Comparison of ENCODE assay signal across 1 cellular context in the genomic region with DNA sequence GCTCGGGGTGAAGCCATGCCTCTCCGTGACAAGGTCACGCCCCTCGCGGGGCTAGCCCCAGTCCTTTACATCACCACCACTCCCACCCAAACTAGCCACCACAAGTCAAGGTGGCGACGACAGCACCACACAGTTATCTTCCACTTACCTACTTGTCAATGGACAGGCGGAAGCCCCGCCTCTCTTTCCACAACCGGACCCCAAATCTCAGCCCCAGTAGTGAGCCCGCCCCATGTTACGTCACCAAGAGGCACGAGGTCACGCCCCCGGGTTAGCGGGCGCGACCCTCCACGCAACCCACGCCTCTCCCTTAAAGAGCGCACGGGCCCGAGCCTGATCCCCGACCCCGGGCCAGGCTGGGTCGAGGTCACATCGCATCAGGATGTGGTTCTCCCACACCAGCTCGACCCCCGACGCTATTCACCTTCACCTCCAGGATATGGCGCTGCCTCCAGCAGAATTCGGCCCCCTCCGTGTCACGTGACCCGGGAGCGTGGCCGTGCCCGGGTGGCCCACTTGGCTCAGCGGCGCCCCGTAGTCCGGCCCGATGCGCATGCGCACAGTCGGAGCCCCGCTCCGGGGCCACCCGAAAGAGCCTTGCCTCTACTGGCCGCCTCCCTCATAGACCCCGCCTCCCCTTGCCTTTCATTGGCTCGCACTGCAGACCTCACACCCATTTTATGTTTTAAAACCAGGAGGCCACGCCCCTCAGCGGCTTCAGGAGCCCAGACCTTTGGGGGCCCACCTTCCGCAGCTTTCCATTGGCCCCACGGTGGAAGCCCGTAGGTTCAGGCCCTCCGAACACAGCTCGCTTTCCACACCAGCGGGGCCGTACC.
TF ChIP-seq lines count a peak whose summit lies in the region.

No MANE protein-coding gene starts in this region.

TF ChIP-seq in HepG2, 621 proteins besides CTCF, POLR2A, EP300 and RAD21 (continued from another document and continues in another):
- TF ChIP-seq AHDC1 (CRISPR knock-in tag; IDR thresholded peaks at IDR 0.05; ENCODE audit: borderline replicate concordance): peak; percentile 81; the same call in 1 of the 2 replicates
- no peak for TF ChIP-seq ZNF441 (CRISPR knock-in tag; IDR thresholded peaks at IDR 0.05; ENCODE audit: borderline replicate concordance)
- TF ChIP-seq, protein P1, sequence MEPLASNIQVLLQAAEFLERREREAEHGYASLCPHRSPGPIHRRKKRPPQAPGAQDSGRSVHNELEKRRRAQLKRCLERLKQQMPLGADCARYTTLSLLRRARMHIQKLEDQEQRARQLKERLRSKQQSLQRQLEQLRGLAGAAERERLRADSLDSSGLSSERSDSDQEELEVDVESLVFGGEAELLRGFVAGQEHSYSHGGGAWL (CRISPR knock-in tag; IDR thresholded peaks at IDR 0.05): peak; percentile 78; the same call in 1 of the 2 replicates
- TF ChIP-seq ZBTB14 (CRISPR knock-in tag; IDR thresholded peaks at IDR 0.05): peak; percentile 73
- TF ChIP-seq ZNF280D (CRISPR knock-in tag; IDR thresholded peaks at IDR 0.05): no peak
- TF ChIP-seq, protein P2, sequence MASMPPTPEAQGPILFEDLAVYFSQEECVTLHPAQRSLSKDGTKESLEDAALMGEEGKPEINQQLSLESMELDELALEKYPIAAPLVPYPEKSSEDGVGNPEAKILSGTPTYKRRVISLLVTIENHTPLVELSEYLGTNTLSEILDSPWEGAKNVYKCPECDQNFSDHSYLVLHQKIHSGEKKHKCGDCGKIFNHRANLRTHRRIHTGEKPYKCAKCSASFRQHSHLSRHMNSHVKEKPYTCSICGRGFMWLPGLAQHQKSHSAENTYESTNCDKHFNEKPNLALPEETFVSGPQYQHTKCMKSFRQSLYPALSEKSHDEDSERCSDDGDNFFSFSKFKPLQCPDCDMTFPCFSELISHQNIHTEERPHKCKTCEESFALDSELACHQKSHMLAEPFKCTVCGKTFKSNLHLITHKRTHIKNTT (CRISPR knock-in tag; IDR thresholded peaks at IDR 0.05): 0 out of 2 replicates have a peak, but pooled peaks have one; percentile 18
- TF ChIP-seq, protein P3, sequence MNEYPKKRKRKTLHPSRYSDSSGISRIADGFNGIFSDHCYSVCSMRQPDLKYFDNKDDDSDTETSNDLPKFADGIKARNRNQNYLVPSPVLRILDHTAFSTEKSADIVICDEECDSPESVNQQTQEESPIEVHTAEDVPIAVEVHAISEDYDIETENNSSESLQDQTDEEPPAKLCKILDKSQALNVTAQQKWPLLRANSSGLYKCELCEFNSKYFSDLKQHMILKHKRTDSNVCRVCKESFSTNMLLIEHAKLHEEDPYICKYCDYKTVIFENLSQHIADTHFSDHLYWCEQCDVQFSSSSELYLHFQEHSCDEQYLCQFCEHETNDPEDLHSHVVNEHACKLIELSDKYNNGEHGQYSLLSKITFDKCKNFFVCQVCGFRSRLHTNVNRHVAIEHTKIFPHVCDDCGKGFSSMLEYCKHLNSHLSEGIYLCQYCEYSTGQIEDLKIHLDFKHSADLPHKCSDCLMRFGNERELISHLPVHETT (CRISPR knock-in tag; conservative IDR thresholded peaks at IDR 0.05): no peak
- TF ChIP-seq, protein P4, sequence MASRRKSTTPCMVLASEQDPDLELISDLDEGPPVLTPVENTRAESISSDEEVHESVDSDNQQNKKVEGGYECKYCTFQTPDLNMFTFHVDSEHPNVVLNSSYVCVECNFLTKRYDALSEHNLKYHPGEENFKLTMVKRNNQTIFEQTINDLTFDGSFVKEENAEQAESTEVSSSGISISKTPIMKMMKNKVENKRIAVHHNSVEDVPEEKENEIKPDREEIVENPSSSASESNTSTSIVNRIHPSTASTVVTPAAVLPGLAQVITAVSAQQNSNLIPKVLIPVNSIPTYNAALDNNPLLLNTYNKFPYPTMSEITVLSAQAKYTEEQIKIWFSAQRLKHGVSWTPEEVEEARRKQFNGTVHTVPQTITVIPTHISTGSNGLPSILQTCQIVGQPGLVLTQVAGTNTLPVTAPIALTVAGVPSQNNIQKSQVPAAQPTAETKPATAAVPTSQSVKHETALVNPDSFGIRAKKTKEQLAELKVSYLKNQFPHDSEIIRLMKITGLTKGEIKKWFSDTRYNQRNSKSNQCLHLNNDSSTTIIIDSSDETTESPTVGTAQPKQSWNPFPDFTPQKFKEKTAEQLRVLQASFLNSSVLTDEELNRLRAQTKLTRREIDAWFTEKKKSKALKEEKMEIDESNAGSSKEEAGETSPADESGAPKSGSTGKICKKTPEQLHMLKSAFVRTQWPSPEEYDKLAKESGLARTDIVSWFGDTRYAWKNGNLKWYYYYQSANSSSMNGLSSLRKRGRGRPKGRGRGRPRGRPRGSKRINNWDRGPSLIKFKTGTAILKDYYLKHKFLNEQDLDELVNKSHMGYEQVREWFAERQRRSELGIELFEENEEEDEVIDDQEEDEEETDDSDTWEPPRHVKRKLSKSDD (CRISPR knock-in tag; IDR thresholded peaks at IDR 0.05; ENCODE audit: low read depth): peak; percentile 80; the same call in 1 of the 2 replicates
- peak; percentile 87; the same call in 1 of the 2 replicates for TF ChIP-seq ZNF558 (CRISPR knock-in tag; IDR thresholded peaks at IDR 0.05; ENCODE audit: borderline replicate concordance)
- TF ChIP-seq HIVEP1 (CRISPR knock-in tag; IDR thresholded peaks at IDR 0.05): peak; percentile 79
- no peak for TF ChIP-seq THAP7 (CRISPR knock-in tag; IDR thresholded peaks at IDR 0.05)
- no peak for TF ChIP-seq SMAD3 (CRISPR knock-in tag; IDR thresholded peaks at IDR 0.05)
- no peak for TF ChIP-seq ZSCAN29 (CRISPR knock-in tag; conservative IDR thresholded peaks at IDR 0.05)
- no peak for TF ChIP-seq KLF13 (CRISPR knock-in tag; IDR thresholded peaks at IDR 0.05)
- no peak for TF ChIP-seq REL (CRISPR knock-in tag; conservative IDR thresholded peaks at IDR 0.05)
- no peak for TF ChIP-seq ZNF468 (CRISPR knock-in tag; IDR thresholded peaks at IDR 0.05)
- TF ChIP-seq TEAD2 (CRISPR knock-in tag; IDR thresholded peaks at IDR 0.05): no peak
- TF ChIP-seq ZHX2 (IDR thresholded peaks at IDR 0.05; ENCODE audit: low read depth): no peak
- TF ChIP-seq ZHX2 (CRISPR knock-in tag; IDR thresholded peaks at IDR 0.05; ENCODE audit: borderline replicate concordance): peak; percentile 73; the same call in 1 of the 2 replicates
- TF ChIP-seq CENPX (CRISPR knock-in tag; IDR thresholded peaks at IDR 0.05): no peak
- no peak for TF ChIP-seq ZNF570 (CRISPR knock-in tag; IDR thresholded peaks at IDR 0.05; ENCODE audit: borderline replicate concordance)
- peak; percentile 76 for TF ChIP-seq PHF20 (CRISPR knock-in tag; IDR thresholded peaks at IDR 0.05)
